In genomic region chr3:33541918-33542317, GRCh38 we compare ENCODE assay signal across 18 cellular contexts.
A peak's percentile ranks its signal among the peaks of the same experiment; 100 is the strongest.
DNase-seq lines count a peak whose midpoint lies in the region; FAIRE-seq lines count a peak whose summit lies in the region.
"Had no signal": no experiment of that assay in that cellular context is flagged by ENCODE, and none has a peak within 500 bp of the region (broad histone marks: within the 10 kb centered on the region; RNA-seq: fewer than 3 reads in every experiment).

No MANE protein-coding gene starts in this region.

- no peak overlapping the region for H3K27ac ChIP-seq in SJCRH30
- H3K27ac ChIP-seq: Peyer's patch had no signal

- no peak overlapping the region for H3K4me3 ChIP-seq in SJCRH30
- H3K4me3 ChIP-seq: GM23338, Peyer's patch had no signal

- no peak for DNase-seq in GM19239 (ENCODE audit: insufficient read length, low spot score)
- DNase-seq in NCI-H526 treated with DMSO at 0.1 percent for 48 hours (lab: John Stamatoyannopoulos, UW) = peak; percentile 78
- DNase-seq in glomerular visceral epithelial cell (ENCODE audit: extremely low spot score) = peak; percentile 25
- no peak for DNase-seq in SJCRH30
- no peak for DNase-seq in globus pallidus (ENCODE audit: low spot score)
- DNase-seq in NCI-H1694 treated with DMSO at 0.1 percent for 48 hours (lab: John Stamatoyannopoulos, UW) = no peak
- DNase-seq in NCI-H1105 treated with DMSO at 0.1 percent for 48 hours (lab: John Stamatoyannopoulos, UW) = no peak
- DNase-seq: ACHN, AML-193, COR-L47, Kasumi-1, MM.1S, NCI-H187 treated with DMSO at 0.1 percent for 48 hours, NCI-H510A, Peyer's patch, Right ventricle myocardium superior had no signal

- FAIRE-seq in GM19239 (lab: Jason Lieb, UNC) = peak; percentile 60
- FAIRE-seq: HepG2 had no signal

- no peaks in the 10 kb centered on the region for H3K4me1 ChIP-seq in SJCRH30
- H3K4me1 ChIP-seq: Peyer's patch had no signal

- H3K9me3 ChIP-seq in SJCRH30 (replicated peaks) = no peaks in the 10 kb centered on the region
- H3K9me3 ChIP-seq: Peyer's patch had no signal

- H3K36me3 ChIP-seq in SJCRH30 = no peaks in the 10 kb centered on the region

- H3K27me3 ChIP-seq in SJCRH30 = no peaks in the 10 kb centered on the region
- H3K27me3 ChIP-seq: Peyer's patch had no signal

Comparison
In these comparisons a context has a peak if more than half of its experiments do, and no peak if none do; other contexts are left out.
1. DNase-seq: peak in NCI-H526 treated with DMSO at 0.1 percent for 48 hours (single experiment) and glomerular visceral epithelial cell (single experiment); none in GM19239 (single experiment), SJCRH30 (0 of 2), globus pallidus (single experiment), NCI-H1694 treated with DMSO at 0.1 percent for 48 hours (single experiment) and NCI-H1105 treated with DMSO at 0.1 percent for 48 hours (single experiment).